1 cellular context compared by ENCODE assay signal in the genomic region with DNA sequence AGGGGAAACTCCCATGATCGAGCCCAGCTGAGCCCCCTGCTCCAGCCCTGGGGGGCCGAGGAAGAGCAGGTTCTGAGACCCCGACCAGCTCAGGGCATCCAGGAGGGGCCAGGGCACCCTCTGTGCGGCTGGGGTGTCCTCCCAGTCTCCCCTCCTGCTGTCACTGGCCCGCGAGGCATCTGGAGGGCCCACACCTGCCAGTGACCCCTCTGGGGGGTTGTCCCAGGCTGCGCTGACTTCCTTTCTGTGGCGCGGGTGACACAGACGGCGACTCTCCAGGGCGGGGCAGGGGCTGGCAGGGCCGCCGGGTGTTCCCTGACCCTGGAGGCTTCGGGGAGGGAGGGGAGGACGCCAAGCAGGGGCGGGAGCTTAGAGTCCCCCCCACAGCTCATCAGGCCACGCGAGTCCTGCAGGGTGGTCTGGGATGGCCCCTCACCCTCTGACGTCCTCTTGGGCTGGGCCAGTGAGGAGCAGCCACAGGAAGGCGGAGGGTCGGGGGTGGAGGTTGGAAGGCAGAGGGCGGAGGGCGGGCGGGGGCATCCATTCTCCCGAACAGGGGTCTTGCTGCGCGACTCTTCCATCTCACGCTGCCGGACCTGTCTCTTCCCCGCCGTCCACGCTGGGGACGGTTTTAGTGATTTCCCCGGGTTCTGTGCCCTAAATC.
TF ChIP-seq lines count a peak whose summit lies in the region.

No MANE protein-coding gene starts in this region.

TF ChIP-seq in GM12878, 131 proteins besides CTCF, POLR2A, EP300 and RAD21 (continued from another document):
- TF ChIP-seq TCF3 (IDR thresholded peaks at IDR 0.05; ENCODE audit: borderline replicate concordance, insufficient read depth, low read depth, low read length), result 0 out of 2 replicates have a peak, but pooled peaks have one; percentile 22
- no peak for TF ChIP-seq KAT2A (conservative IDR thresholded peaks at IDR 0.05; ENCODE audit: control insufficient read depth, low read depth, low read length)
- no peak for TF ChIP-seq CREM (IDR thresholded peaks at IDR 0.05; ENCODE audit: low read depth)
- TF ChIP-seq, protein P1, sequence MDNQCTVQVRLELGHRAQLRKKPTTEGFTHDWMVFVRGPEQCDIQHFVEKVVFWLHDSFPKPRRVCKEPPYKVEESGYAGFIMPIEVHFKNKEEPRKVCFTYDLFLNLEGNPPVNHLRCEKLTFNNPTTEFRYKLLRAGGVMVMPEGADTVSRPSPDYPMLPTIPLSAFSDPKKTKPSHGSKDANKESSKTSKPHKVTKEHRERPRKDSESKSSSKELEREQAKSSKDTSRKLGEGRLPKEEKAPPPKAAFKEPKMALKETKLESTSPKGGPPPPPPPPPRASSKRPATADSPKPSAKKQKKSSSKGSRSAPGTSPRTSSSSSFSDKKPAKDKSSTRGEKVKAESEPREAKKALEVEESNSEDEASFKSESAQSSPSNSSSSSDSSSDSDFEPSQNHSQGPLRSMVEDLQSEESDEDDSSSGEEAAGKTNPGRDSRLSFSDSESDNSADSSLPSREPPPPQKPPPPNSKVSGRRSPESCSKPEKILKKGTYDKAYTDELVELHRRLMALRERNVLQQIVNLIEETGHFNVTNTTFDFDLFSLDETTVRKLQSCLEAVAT (IDR thresholded peaks at IDR 0.05), result no peak
- no peak for TF ChIP-seq YY1 (IDR thresholded peaks at IDR 0.05; ENCODE audit: low read depth, low read length)
- TF ChIP-seq FOXM1 (IDR thresholded peaks at IDR 0.05; ENCODE audit: low read depth, low read length), result no peak
- 0 out of 2 replicates have a peak, but pooled peaks have one; percentile 23 for TF ChIP-seq NR2F1 (conservative IDR thresholded peaks at IDR 0.05)
- 0 out of 2 replicates have a peak, but pooled peaks have one; percentile 31 for TF ChIP-seq GATAD2B (conservative IDR thresholded peaks at IDR 0.05; ENCODE audit: low read depth)
- no peak for TF ChIP-seq RELA (IDR thresholded peaks at IDR 0.05; ENCODE audit: borderline replicate concordance, partially characterized antibody)
- TF ChIP-seq CBX3 (IDR thresholded peaks at IDR 0.05; ENCODE audit: borderline replicate concordance, low read depth), result no peak
- TF ChIP-seq POLR2AphosphoS2 (IDR thresholded peaks at IDR 0.05; ENCODE audit: low read depth, low read length), result no peak
- TF ChIP-seq IKZF1 (conservative IDR thresholded peaks at IDR 0.05), result 0 out of 2 replicates have a peak, but pooled peaks have one; percentile 22
- TF ChIP-seq ZBTB4 (CRISPR knock-in tag; IDR thresholded peaks at IDR 0.05), result no peak
- no peak for TF ChIP-seq MXI1 (IDR thresholded peaks at IDR 0.05; ENCODE audit: low read depth, low read length)
